ENCODE assay signal across 20 cellular contexts in genomic region chr12:112340235-112340634, GRCh38.
"Had no signal": no experiment of that assay in that cellular context is flagged by ENCODE, and none has a peak within 500 bp of the region (broad histone marks: within the 10 kb centered on the region; RNA-seq: fewer than 3 reads in every experiment).

No MANE protein-coding gene starts in this region.

- H2AFZ ChIP-seq: PC-9 had no signal

- H3K27me3 ChIP-seq: breast epithelium had no signal

- H3K4me1 ChIP-seq: breast epithelium had no signal

- H3K4me3 Mint-ChIP-seq: activated CD4-positive, alpha-beta T cell treated with anti-CD3 and anti-CD28 coated beads for 36 hours; activated CD8-positive, alpha-beta T cell treated with anti-CD3 and anti-CD28 coated beads, Interleukin-2, amount 10 ng/mL, durations not matched to agents 7 days and 5 days; activated naive CD4-positive, alpha-beta T cell treated with anti-CD3 and anti-CD28 coated beads, Interleukin-2, amount 50 U/mL, for 24 hours; activated T-cell treated with anti-CD3 and anti-CD28 coated beads, Interleukin-2, amount 50 U/mL, for 24 hours; activated T-helper 1 cell treated with anti-CD3 and anti-CD28 coated beads, Interleukin-12 subunit alpha, Interleukin-12 subunit beta, Interleukin-2, Interleukin-4 antibody, amounts not matched to agents 30 ng/mL and 10 ng/mL and 1 ng/mL, durations not matched to agents 14 hours and 24 hours and 36 hours had no signal

- H3K27ac ChIP-seq: breast epithelium, PC-9 had no signal

- H3K4me3 ChIP-seq: breast epithelium, PC-9 had no signal

- H3K27me3 Mint-ChIP-seq: activated CD4-positive, alpha-beta T cell treated with anti-CD3 and anti-CD28 coated beads for 36 hours; activated naive CD4-positive, alpha-beta T cell treated with anti-CD3 and anti-CD28 coated beads, Interleukin-2, amount 50 U/mL, for 24 hours; activated T-cell treated with anti-CD3 and anti-CD28 coated beads, Interleukin-2, amount 50 U/mL, for 24 hours had no signal

- H3K27ac Mint-ChIP-seq: activated CD4-positive, alpha-beta T cell treated with anti-CD3 and anti-CD28 coated beads for 36 hours; activated CD8-positive, alpha-beta T cell treated with anti-CD3 and anti-CD28 coated beads, Interleukin-2, amount 10 ng/mL, durations not matched to agents 7 days and 5 days; activated naive CD4-positive, alpha-beta T cell treated with anti-CD3 and anti-CD28 coated beads, Interleukin-2, amount 50 U/mL, for 24 hours; activated T-cell treated with anti-CD3 and anti-CD28 coated beads, Interleukin-2, amount 50 U/mL, for 24 hours; activated T-helper 1 cell treated with anti-CD3 and anti-CD28 coated beads, Interleukin-12 subunit alpha, Interleukin-12 subunit beta, Interleukin-2, Interleukin-4 antibody, amounts not matched to agents 30 ng/mL and 10 ng/mL and 1 ng/mL, durations not matched to agents 14 hours and 24 hours and 36 hours had no signal

- ATAC-seq: activated CD4-positive, alpha-beta T cell treated with anti-CD3 and anti-CD28 coated beads for 36 hours; activated CD8-positive, alpha-beta T cell treated with anti-CD3 and anti-CD28 coated beads, Interleukin-2, amount 10 ng/mL, durations not matched to agents 7 days and 5 days had no signal

- H3K36me3 ChIP-seq: breast epithelium had no signal

- DNase-seq: activated CD4-positive, alpha-beta T cell treated with anti-CD3 and anti-CD28 coated beads for 36 hours; activated CD8-positive, alpha-beta memory T cell treated with anti-CD3 and anti-CD28 coated beads, Interleukin-2, amount 50 U/mL, for 48 hours; activated CD8-positive, alpha-beta T cell treated with anti-CD3 and anti-CD28 coated beads, Interleukin-2, amount 10 ng/mL, durations not matched to agents 7 days and 5 days; activated effector memory CD4-positive, alpha-beta T cell treated with Interleukin-2 at 50 U/mL for 16 hours; activated naive CD4-positive, alpha-beta T cell; activated T-cell treated with anti-CD3 and anti-CD28 coated beads, Interleukin-2, amount 50 U/mL, for 24 hours; aorta; cortex of kidney; MM.1S; NCI-H1436; NCI-H187 treated with DMSO at 0.1 percent for 48 hours; NCI-H526 treated with DMSO at 0.1 percent for 48 hours; SIG-M5; T-helper 2 cell; T1000 had no signal

- H3K9me3 ChIP-seq: breast epithelium had no signal

- FAIRE-seq: TTC549 had no signal
